Comparison of ENCODE assay signal across 17 cellular contexts in the genomic region with DNA sequence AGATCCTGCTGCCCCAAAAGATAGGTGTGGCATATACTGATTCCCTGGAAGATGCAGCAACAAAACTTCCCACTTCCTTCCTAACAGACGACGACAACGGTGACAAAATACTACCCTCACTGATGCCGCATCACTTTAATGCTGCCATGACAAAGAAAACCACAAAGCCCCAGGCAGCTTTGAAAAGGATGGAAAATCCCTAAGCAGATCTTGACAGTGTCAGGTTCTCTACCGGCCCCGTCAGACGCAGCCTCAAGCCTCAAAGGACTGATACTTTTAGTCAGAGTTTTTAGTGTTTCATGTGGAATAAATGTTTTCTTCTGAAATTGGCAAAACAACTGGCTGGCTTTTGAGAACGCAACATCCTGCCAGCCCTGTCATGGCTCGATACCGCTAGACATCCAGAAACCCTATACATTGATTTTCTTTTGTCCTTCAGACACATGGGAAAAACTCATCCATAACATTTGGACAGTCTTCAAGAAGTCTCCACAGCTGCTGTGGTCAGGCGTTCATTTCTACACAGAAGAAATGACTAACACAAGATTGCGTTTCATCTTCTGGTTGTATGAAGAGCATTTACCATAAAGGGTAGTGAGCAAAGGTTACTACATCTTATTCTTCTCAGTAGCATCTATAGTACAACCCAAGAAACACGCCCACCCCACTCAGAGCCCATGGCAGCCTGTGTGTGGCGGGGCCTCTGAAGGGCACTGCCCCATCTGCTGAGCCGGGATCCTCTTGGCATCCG.
DNase-seq lines count a peak whose midpoint lies in the region; ATAC-seq lines count a peak whose summit lies in the region.
"Had no signal": no experiment of that assay in that cellular context is flagged by ENCODE, and none has a peak within 500 bp of the region (broad histone marks: within the 10 kb centered on the region; RNA-seq: fewer than 3 reads in every experiment).

No MANE protein-coding gene starts in this region.

- CTCF ChIA-PET in activated CD4-positive, alpha-beta T cell treated with anti-CD3 and anti-CD28 coated beads for 36 hours (lab: Charles Lee): no interaction called here

- peak overlapping the region; percentile 77 for H3K27ac Mint-ChIP-seq in activated CD4-positive, alpha-beta T cell treated with anti-CD3 and anti-CD28 coated beads for 36 hours
- peak overlapping the region; percentile 91 for H3K27ac Mint-ChIP-seq in activated T-helper 17 cell treated with anti-CD3 and anti-CD28 coated beads, Interleukin-2, amount 50 U/mL, for 72 hours
- H3K27ac Mint-ChIP-seq: CD8-positive, alpha-beta memory T cell had no signal

- peak; percentile 82 for ATAC-seq in activated CD4-positive, alpha-beta T cell treated with anti-CD3 and anti-CD28 coated beads for 36 hours
- ATAC-seq in activated T-helper 17 cell treated with anti-CD3 and anti-CD28 coated beads, Interleukin-2, amount 50 U/mL, for 72 hours (replicated peaks): peak; percentile 83
- ATAC-seq in GM19324 (IDR thresholded peaks at IDR 0.05; ENCODE audit: low FRiP score, unreplicated experiment): no peak

- intact Hi-C loops in activated CD4-positive, alpha-beta T cell treated with anti-CD3 and anti-CD28 coated beads for 36 hours (cut with DNase I, micrococcal nuclease): no loop called here

- H3K36me3 Mint-ChIP-seq in activated CD4-positive, alpha-beta T cell treated with anti-CD3 and anti-CD28 coated beads for 36 hours (ENCODE audit: low read depth): peaks cover 67% of the 10 kb centered on the region
- peaks cover 58% of the 10 kb centered on the region for H3K36me3 Mint-ChIP-seq in activated T-helper 17 cell treated with anti-CD3 and anti-CD28 coated beads, Interleukin-2, amount 50 U/mL, for 72 hours (ENCODE audit: low read depth)

- DNase-seq in activated CD4-positive, alpha-beta T cell treated with anti-CD3 and anti-CD28 coated beads for 36 hours: peak; percentile 70
- DNase-seq in activated CD4-positive, alpha-beta T cell treated with anti-CD3 and anti-CD28 coated beads for 4 hours: no peak
- DNase-seq in stimulated activated CD4-positive, alpha-beta T cell treated with anti-CD3 and anti-CD28 coated beads, Interleukin-12 subunit alpha, Interleukin-12 subunit beta, amount 100 ng/mL, for 48 hours (ENCODE audit: low read depth in 2 of 3, low spot score in 1 of 3): peak in 2 of 3 donors; percentile 9 to 26
- no peak for DNase-seq in stimulated activated CD4-positive, alpha-beta T cell treated with anti-CD3 and anti-CD28 coated beads, Interleukin-4, amount 100 ng/mL, for 4 hours
- DNase-seq in stimulated activated CD4-positive, alpha-beta T cell treated with anti-CD3 and anti-CD28 coated beads, Interleukin-1b, Interleukin-23, amount 100 ng/mL, for 48 hours: peak; percentile 63
- DNase-seq in cerebellar cortex (ENCODE audit: low spot score): no peak
- DNase-seq: CD8-positive, alpha-beta memory T cell; GF-D8; GOT3; NCI-H1105; NCI-H1694 treated with DMSO at 0.1 percent for 48 hours; NCI-H345; NCI-H526 treated with DMSO at 0.1 percent for 48 hours; NK-92 treated with Interleukin-12 subunit alpha and Interleukin-12 subunit beta, amount 100 ng/mL, for 24 hours; OCI-M1 had no signal

- POLR2A ChIA-PET in activated CD4-positive, alpha-beta T cell treated with anti-CD3 and anti-CD28 coated beads for 36 hours (lab: Charles Lee): interaction anchor here (0.9 kb wide), 1 partner anchor 8 kb away, joined by 3 read pairs; no protein-coding TSS in a partner anchor

- no peaks in the 10 kb centered on the region for H3K27me3 Mint-ChIP-seq in activated CD4-positive, alpha-beta T cell treated with anti-CD3 and anti-CD28 coated beads for 36 hours
- H3K27me3 Mint-ChIP-seq in activated T-helper 17 cell treated with anti-CD3 and anti-CD28 coated beads, Interleukin-2, amount 50 U/mL, for 72 hours: no peaks in the 10 kb centered on the region
- H3K27me3 Mint-ChIP-seq: CD8-positive, alpha-beta memory T cell had no signal

- H3K4me3 Mint-ChIP-seq in activated CD4-positive, alpha-beta T cell treated with anti-CD3 and anti-CD28 coated beads for 36 hours: no peak overlapping the region
- peak overlapping the region; percentile 68 for H3K4me3 Mint-ChIP-seq in activated T-helper 17 cell treated with anti-CD3 and anti-CD28 coated beads, Interleukin-2, amount 50 U/mL, for 72 hours
- H3K4me3 Mint-ChIP-seq: CD8-positive, alpha-beta memory T cell had no signal

- H3K4me1 Mint-ChIP-seq in activated CD4-positive, alpha-beta T cell treated with anti-CD3 and anti-CD28 coated beads for 36 hours: peaks cover 24% of the 10 kb centered on the region
- peaks cover 10% of the 10 kb centered on the region for H3K4me1 Mint-ChIP-seq in activated T-helper 17 cell treated with anti-CD3 and anti-CD28 coated beads, Interleukin-2, amount 50 U/mL, for 72 hours
- H3K4me1 Mint-ChIP-seq: CD8-positive, alpha-beta memory T cell had no signal

- no peaks in the 10 kb centered on the region for H3K9me3 Mint-ChIP-seq in activated CD4-positive, alpha-beta T cell treated with anti-CD3 and anti-CD28 coated beads for 36 hours (ENCODE audit: low read depth)
- H3K9me3 Mint-ChIP-seq in activated T-helper 17 cell treated with anti-CD3 and anti-CD28 coated beads, Interleukin-2, amount 50 U/mL, for 72 hours: no peaks in the 10 kb centered on the region

Comparison
In these comparisons a context has a peak if more than half of its experiments do, and no peak if none do; other contexts are left out.
1. DNase-seq: peak in activated CD4-positive, alpha-beta T cell treated with anti-CD3 and anti-CD28 coated beads for 36 hours (single experiment), stimulated activated CD4-positive, alpha-beta T cell treated with anti-CD3 and anti-CD28 coated beads, Interleukin-12 subunit alpha, Interleukin-12 subunit beta, amount 100 ng/mL, for 48 hours (2 of 3) and stimulated activated CD4-positive, alpha-beta T cell treated with anti-CD3 and anti-CD28 coated beads, Interleukin-1b, Interleukin-23, amount 100 ng/mL, for 48 hours (single experiment); none in activated CD4-positive, alpha-beta T cell treated with anti-CD3 and anti-CD28 coated beads for 4 hours (0 of 2), stimulated activated CD4-positive, alpha-beta T cell treated with anti-CD3 and anti-CD28 coated beads, Interleukin-4, amount 100 ng/mL, for 4 hours (0 of 2) and cerebellar cortex (single experiment).